In the genomic region with DNA sequence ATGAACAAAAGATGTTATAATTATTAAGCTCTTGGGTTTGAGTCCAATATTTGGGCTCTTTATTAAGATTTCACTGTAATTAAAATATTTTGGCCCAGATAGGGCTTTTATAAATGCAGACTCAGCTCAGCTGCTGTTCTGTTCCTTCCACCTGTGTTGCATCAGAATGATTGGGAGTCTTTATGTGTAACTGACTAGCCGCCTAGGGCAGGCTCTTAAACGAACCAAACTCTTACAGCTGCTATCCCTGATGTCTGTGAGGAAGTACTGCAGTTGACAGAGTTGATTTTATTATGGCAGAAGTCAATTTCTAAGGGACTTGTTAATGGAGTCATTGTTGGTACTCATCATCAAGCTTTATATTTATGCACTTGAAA, we compare ENCODE assay signal across 1 cellular context.
TF ChIP-seq lines count a peak whose summit lies in the region.

No MANE protein-coding gene starts in this region.

TF ChIP-seq in K562, 482 proteins besides CTCF, POLR2A, EP300 and RAD21:
- TF ChIP-seq, protein P1, sequence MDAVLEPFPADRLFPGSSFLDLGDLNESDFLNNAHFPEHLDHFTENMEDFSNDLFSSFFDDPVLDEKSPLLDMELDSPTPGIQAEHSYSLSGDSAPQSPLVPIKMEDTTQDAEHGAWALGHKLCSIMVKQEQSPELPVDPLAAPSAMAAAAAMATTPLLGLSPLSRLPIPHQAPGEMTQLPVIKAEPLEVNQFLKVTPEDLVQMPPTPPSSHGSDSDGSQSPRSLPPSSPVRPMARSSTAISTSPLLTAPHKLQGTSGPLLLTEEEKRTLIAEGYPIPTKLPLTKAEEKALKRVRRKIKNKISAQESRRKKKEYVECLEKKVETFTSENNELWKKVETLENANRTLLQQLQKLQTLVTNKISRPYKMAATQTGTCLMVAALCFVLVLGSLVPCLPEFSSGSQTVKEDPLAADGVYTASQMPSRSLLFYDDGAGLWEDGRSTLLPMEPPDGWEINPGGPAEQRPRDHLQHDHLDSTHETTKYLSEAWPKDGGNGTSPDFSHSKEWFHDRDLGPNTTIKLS (IDR thresholded peaks at IDR 0.05; ENCODE audit: borderline replicate concordance, low read depth), result no peak
- TF ChIP-seq ZNF707 (CRISPR knock-in tag; conservative IDR thresholded peaks at IDR 0.05) (no peak), CEBPB (tag; IDR thresholded peaks at IDR 0.05) (no peak), ZEB2 (IDR thresholded peaks at IDR 0.05) (no peak), NCOA4 (IDR thresholded peaks at IDR 0.05; ENCODE audit: partially characterized antibody) (no peak), YY1 (IDR thresholded peaks at IDR 0.05; ENCODE audit: borderline replicate concordance in 1 of 3, control insufficient read depth in 1 of 3, extremely low read depth in 1 of 3, insufficient read depth in 3 of 3, insufficient read length in 1 of 3, insufficient replicate concordance in 2 of 3, low read depth in 1 of 3, low read length in 2 of 3) (no peak), HNRNPH1 (optimal IDR thresholded peaks at IDR 0.05; ENCODE audit: low read depth, low read length) (no peak), ETV5 (CRISPR knock-in tag; IDR thresholded peaks at IDR 0.05; ENCODE audit: low read depth) (no peak), FOXK1 (CRISPR knock-in tag; IDR thresholded peaks at IDR 0.05; ENCODE audit: borderline replicate concordance) (no peak), FOXJ3 (CRISPR knock-in tag; IDR thresholded peaks at IDR 0.05) (no peak), HMGN3 (IDR thresholded peaks at IDR 0.05; ENCODE audit: borderline replicate concordance, extremely low read depth, insufficient read length, low read depth, low read length) (no peak), STAT5A (IDR thresholded peaks at IDR 0.05; ENCODE audit: borderline replicate concordance, low read length) (no peak), ZNF717 (CRISPR knock-in tag; IDR thresholded peaks at IDR 0.05) (no peak), CCNT2 (IDR thresholded peaks at IDR 0.05; ENCODE audit: borderline replicate concordance, extremely low read depth, insufficient read length, low read depth, low read length) (no peak), C11orf30 (IDR thresholded peaks at IDR 0.05; ENCODE audit: low read depth) (no peak)
- TF ChIP-seq, protein P2, sequence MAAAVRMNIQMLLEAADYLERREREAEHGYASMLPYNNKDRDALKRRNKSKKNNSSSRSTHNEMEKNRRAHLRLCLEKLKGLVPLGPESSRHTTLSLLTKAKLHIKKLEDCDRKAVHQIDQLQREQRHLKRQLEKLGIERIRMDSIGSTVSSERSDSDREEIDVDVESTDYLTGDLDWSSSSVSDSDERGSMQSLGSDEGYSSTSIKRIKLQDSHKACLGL (CRISPR knock-in tag; IDR thresholded peaks at IDR 0.05; ENCODE audit: borderline replicate concordance, poor library complexity, severe bottlenecking), result no peak
- TF ChIP-seq, protein P3, sequence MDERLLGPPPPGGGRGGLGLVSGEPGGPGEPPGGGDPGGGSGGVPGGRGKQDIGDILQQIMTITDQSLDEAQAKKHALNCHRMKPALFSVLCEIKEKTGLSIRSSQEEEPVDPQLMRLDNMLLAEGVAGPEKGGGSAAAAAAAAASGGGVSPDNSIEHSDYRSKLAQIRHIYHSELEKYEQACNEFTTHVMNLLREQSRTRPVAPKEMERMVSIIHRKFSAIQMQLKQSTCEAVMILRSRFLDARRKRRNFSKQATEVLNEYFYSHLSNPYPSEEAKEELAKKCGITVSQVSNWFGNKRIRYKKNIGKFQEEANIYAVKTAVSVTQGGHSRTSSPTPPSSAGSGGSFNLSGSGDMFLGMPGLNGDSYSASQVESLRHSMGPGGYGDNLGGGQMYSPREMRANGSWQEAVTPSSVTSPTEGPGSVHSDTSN (CRISPR knock-in tag; IDR thresholded peaks at IDR 0.05; ENCODE audit: low read depth), result no peak
- TF ChIP-seq, protein P3 (tag; conservative IDR thresholded peaks at IDR 0.05; ENCODE audit: low read depth), result no peak
